Comparison of ENCODE assay signal across 9 cellular contexts in genomic region chr3:52088445-52089367, GRCh38. TPM values are rescaled to one million over a fixed set of nuclear protein-coding genes. Genes with fewer than 3 reads are reported as not detected.
A peak's percentile ranks its signal among the peaks of the same experiment; 100 is the strongest.
DNase-seq lines count a peak whose midpoint lies in the region; ATAC-seq and TF ChIP-seq lines count a peak whose summit lies in the region.
"Had no signal": no experiment of that assay in that cellular context is flagged by ENCODE, and none has a peak within 500 bp of the region (broad histone marks: within the 10 kb centered on the region; RNA-seq: fewer than 3 reads in every experiment).

No MANE protein-coding gene starts in this region.

- CTCF ChIA-PET in activated CD4-positive, alpha-beta memory T cell treated with anti-CD3 and anti-CD28 coated beads for 36 hours (lab: Charles Lee): interaction anchor here (1.0 kb wide), 1 partner anchor 56 kb away, joined by 3 read pairs; no protein-coding TSS in a partner anchor
- CTCF ChIA-PET in activated CD4-positive, alpha-beta memory T cell treated with anti-CD3 and anti-CD28 coated beads, Interleukin-2, amount 10 ng/mL, durations not matched to agents 7 days and 5 days (lab: Charles Lee): no interaction called here

- TF ChIP-seq POLR2A in vagina (IDR thresholded peaks at IDR 0.05): no peak

- no peak overlapping the region for H3K4me3 ChIP-seq in ascending aorta
- no peak overlapping the region for H3K4me3 ChIP-seq in vagina
- H3K4me3 ChIP-seq: PC-9 had no signal

- no peaks in the 10 kb centered on the region for H3K27me3 Mint-ChIP-seq in activated CD4-positive, alpha-beta memory T cell treated with anti-CD3 and anti-CD28 coated beads for 36 hours
- no peaks in the 10 kb centered on the region for H3K27me3 Mint-ChIP-seq in activated CD4-positive, alpha-beta memory T cell treated with anti-CD3 and anti-CD28 coated beads, Interleukin-2, amount 10 ng/mL, durations not matched to agents 7 days and 5 days

- H3K36me3 ChIP-seq in ascending aorta: no peaks in the 10 kb centered on the region
- no peaks in the 10 kb centered on the region for H3K36me3 ChIP-seq in vagina

- H3K9me3 ChIP-seq in ascending aorta (no peaks in the 10 kb centered on the region), vagina (no peaks in the 10 kb centered on the region)

- peak; percentile 18 for DNase-seq in activated CD4-positive, alpha-beta memory T cell treated with anti-CD3 and anti-CD28 coated beads for 36 hours
- DNase-seq in activated CD4-positive, alpha-beta memory T cell treated with anti-CD3 and anti-CD28 coated beads, Interleukin-2, amount 10 ng/mL, durations not matched to agents 7 days and 5 days: no peak
- DNase-seq in ascending aorta (ENCODE audit: low spot score in 2 of 2) (no peak), kidney tubule cell (ENCODE audit: low spot score) (peak; percentile 67), vagina (ENCODE audit: extremely low spot score in 2 of 2) (no peak), GM03348 (ENCODE audit: low spot score) (no peak), caudate nucleus (lab: John Stamatoyannopoulos, UW) (no peak)
- DNase-seq: PC-9 had no signal

- H3K4me1 Mint-ChIP-seq in activated CD4-positive, alpha-beta memory T cell treated with anti-CD3 and anti-CD28 coated beads for 36 hours (ENCODE audit: low read depth): peaks cover 19% of the 10 kb centered on the region
- H3K4me1 Mint-ChIP-seq in activated CD4-positive, alpha-beta memory T cell treated with anti-CD3 and anti-CD28 coated beads, Interleukin-2, amount 10 ng/mL, durations not matched to agents 7 days and 5 days: peaks cover 23% of the 10 kb centered on the region

- intact Hi-C loops in activated CD4-positive, alpha-beta memory T cell treated with anti-CD3 and anti-CD28 coated beads for 36 hours (cut with micrococcal nuclease): no loop called here
- intact Hi-C loops in ascending aorta (cut with DNase I): no loop called here
- intact Hi-C loops in vagina (cut with DNase I): no loop called here

- H3K4me3 Mint-ChIP-seq in activated CD4-positive, alpha-beta memory T cell treated with anti-CD3 and anti-CD28 coated beads for 36 hours: no peak overlapping the region
- no peak overlapping the region for H3K4me3 Mint-ChIP-seq in activated CD4-positive, alpha-beta memory T cell treated with anti-CD3 and anti-CD28 coated beads, Interleukin-2, amount 10 ng/mL, durations not matched to agents 7 days and 5 days

- POLR2A ChIA-PET in activated CD4-positive, alpha-beta memory T cell treated with anti-CD3 and anti-CD28 coated beads for 36 hours (lab: Charles Lee): interaction anchor here (1.2 kb wide), 1 partner anchor 31 kb away, joined by 3 read pairs; no protein-coding TSS in a partner anchor
- POLR2A ChIA-PET in activated CD4-positive, alpha-beta memory T cell treated with anti-CD3 and anti-CD28 coated beads, Interleukin-2, amount 10 ng/mL, durations not matched to agents 7 days and 5 days (lab: Charles Lee): no interaction called here

- TF ChIP-seq CTCF in ascending aorta (IDR thresholded peaks at IDR 0.05) (no peak), vagina (IDR thresholded peaks at IDR 0.05) (no peak)

- H3K4me1 ChIP-seq in ascending aorta (peaks cover 31 to 41% of the 10 kb centered on the region in 2 donors), vagina (peaks cover 37% of the 10 kb centered on the region)

- no peaks in the 10 kb centered on the region for H3K27me3 ChIP-seq in ascending aorta
- no peaks in the 10 kb centered on the region for H3K27me3 ChIP-seq in vagina

- no peak for ATAC-seq in GM19397 (IDR thresholded peaks at IDR 0.05; ENCODE audit: unreplicated experiment)

- peak overlapping the region; percentile 98 to 99 for H3K27ac ChIP-seq in ascending aorta
- peak overlapping the region; percentile 87 for H3K27ac ChIP-seq in vagina
- H3K27ac ChIP-seq in caudate nucleus (ENCODE audit: low read depth, low read length): no peak overlapping the region
- H3K27ac ChIP-seq: PC-9 had no signal

- H3K9me3 Mint-ChIP-seq in activated CD4-positive, alpha-beta memory T cell treated with anti-CD3 and anti-CD28 coated beads for 36 hours: no peaks in the 10 kb centered on the region
- no peaks in the 10 kb centered on the region for H3K9me3 Mint-ChIP-seq in activated CD4-positive, alpha-beta memory T cell treated with anti-CD3 and anti-CD28 coated beads, Interleukin-2, amount 10 ng/mL, durations not matched to agents 7 days and 5 days

- no peaks in the 10 kb centered on the region for H3K36me3 Mint-ChIP-seq in activated CD4-positive, alpha-beta memory T cell treated with anti-CD3 and anti-CD28 coated beads for 36 hours
- H3K36me3 Mint-ChIP-seq in activated CD4-positive, alpha-beta memory T cell treated with anti-CD3 and anti-CD28 coated beads, Interleukin-2, amount 10 ng/mL, durations not matched to agents 7 days and 5 days (ENCODE audit: low read depth): no peaks in the 10 kb centered on the region

- H3K27ac Mint-ChIP-seq in activated CD4-positive, alpha-beta memory T cell treated with anti-CD3 and anti-CD28 coated beads for 36 hours: no peak overlapping the region
- H3K27ac Mint-ChIP-seq in activated CD4-positive, alpha-beta memory T cell treated with anti-CD3 and anti-CD28 coated beads, Interleukin-2, amount 10 ng/mL, durations not matched to agents 7 days and 5 days: no peak overlapping the region

RNA-seq across cellular contexts. Expression of gene DUSP7, which starts 32.3 kb away (rescaled TPM):
- total RNA-seq in activated CD4-positive, alpha-beta memory T cell treated with anti-CD3 and anti-CD28 coated beads for 36 hours: 10 to 100 TPM; 14.1 to 14.5 TPM
- total RNA-seq in activated CD4-positive, alpha-beta memory T cell treated with anti-CD3 and anti-CD28 coated beads, Interleukin-2, amount 10 ng/mL, durations not matched to agents 7 days and 5 days: 10 to 100 TPM; 40.1 to 40.9 TPM
- total RNA-seq in ascending aorta (76.5 TPM), vagina (59.9 TPM)

Comparison
In these comparisons a context has a peak if more than half of its experiments do, and no peak if none do; other contexts are left out.
1. DNase-seq: peak in activated CD4-positive, alpha-beta memory T cell treated with anti-CD3 and anti-CD28 coated beads for 36 hours (single experiment) and kidney tubule cell (single experiment); none in activated CD4-positive, alpha-beta memory T cell treated with anti-CD3 and anti-CD28 coated beads, Interleukin-2, amount 10 ng/mL, durations not matched to agents 7 days and 5 days (single experiment), ascending aorta (0 of 2), vagina (0 of 2), GM03348 (single experiment) and caudate nucleus (0 of 61).